1 cellular context compared by ENCODE assay signal in genomic region chr18:22031581-22031980, GRCh38.
TF ChIP-seq lines count a peak whose summit lies in the region.

No MANE protein-coding gene starts in this region.

TF ChIP-seq in IMR-90, 13 proteins besides CTCF, POLR2A, EP300 and RAD21:
- peak; percentile 16; the same call in 1 of the 2 replicates for TF ChIP-seq USF2 (IDR thresholded peaks at IDR 0.05; ENCODE audit: low read depth, low read length)
- TF ChIP-seq RCOR1 (IDR thresholded peaks at IDR 0.05; ENCODE audit: insufficient replicate concordance, low read length): no peak
